In genomic region chr5:154221371-154221896, GRCh38 we compare ENCODE assay signal across 8 cellular contexts. TPM values are rescaled to one million over a fixed set of nuclear protein-coding genes. Genes with fewer than 3 reads are reported as not detected.
DNase-seq lines count a peak whose midpoint lies in the region; ATAC-seq and TF ChIP-seq lines count a peak whose summit lies in the region.

No MANE protein-coding gene starts in this region.

- DNase-seq in KBM-7 (peak; percentile 35), foreskin melanocyte (peak; percentile 35), BE2C (no peak), iPS-NIHi7 (ENCODE audit: extremely low spot score) (no peak), GM20000 (ENCODE audit: low spot score) (no peak)
- DNase-seq in activated T-cell treated with anti-CD3 and anti-CD28 coated beads, Interleukin-2, amount 50 U/mL, for 4 hours, result peak; percentile 39
- peak; percentile 65 for DNase-seq in stimulated activated CD4-positive, alpha-beta T cell treated with anti-CD3 and anti-CD28 coated beads, Interleukin-1b, Interleukin-23, amount 100 ng/mL, for 48 hours

- no peaks in the 10 kb centered on the region for H3K9me3 ChIP-seq in BE2C

- H3K4me3 Mint-ChIP-seq in activated T-cell treated with anti-CD3 and anti-CD28 coated beads, Interleukin-2, amount 50 U/mL, for 4 hours, result peak overlapping the region; percentile 16

- H3K9me3 Mint-ChIP-seq in activated T-cell treated with anti-CD3 and anti-CD28 coated beads, Interleukin-2, amount 50 U/mL, for 4 hours, result no peaks in the 10 kb centered on the region

- H3K27me3 ChIP-seq in BE2C, result no peaks in the 10 kb centered on the region

- no peaks in the 10 kb centered on the region for H3K27me3 Mint-ChIP-seq in activated T-cell treated with anti-CD3 and anti-CD28 coated beads, Interleukin-2, amount 50 U/mL, for 4 hours (ENCODE audit: low read depth)

- H3K4me3 ChIP-seq in BE2C (ENCODE audit: low read depth, low read length), result no peak overlapping the region

- peaks cover 18% of the 10 kb centered on the region for H3K36me3 Mint-ChIP-seq in activated T-cell treated with anti-CD3 and anti-CD28 coated beads, Interleukin-2, amount 50 U/mL, for 4 hours (ENCODE audit: insufficient read depth)

- ATAC-seq in GM19438 (IDR thresholded peaks at IDR 0.05; ENCODE audit: low read depth, unreplicated experiment), result peak; percentile 84
- ATAC-seq in activated T-cell treated with anti-CD3 and anti-CD28 coated beads, Interleukin-2, amount 50 U/mL, for 4 hours, result peak; percentile 88 to 96

- TF ChIP-seq CTCF in BE2C (IDR thresholded peaks at IDR 0.05; ENCODE audit: low read depth, low read length) (no peak), GM20000 (IDR thresholded peaks at IDR 0.05; ENCODE audit: extremely low read depth, missing control alignments) (no peak)

- peaks cover 51% of the 10 kb centered on the region for H3K4me1 Mint-ChIP-seq in activated T-cell treated with anti-CD3 and anti-CD28 coated beads, Interleukin-2, amount 50 U/mL, for 4 hours (ENCODE audit: low read depth)

- H3K4me1 ChIP-seq in BE2C, result no peaks in the 10 kb centered on the region; the same call in 1 of the 2 replicates

- H3K36me3 ChIP-seq in BE2C, result no peaks in the 10 kb centered on the region

- in situ Hi-C loops in KBM-7 (cut with MboI; ENCODE audit: low pct_unique_long_range_greater_than_20kb, low sequenced_read_pairs), result no loop called here

RNA-seq across cellular contexts. Expression of gene GALNT10, which starts 30.9 kb away (rescaled TPM):
- 10 to 100 TPM; 26.8 to 34.8 (median 34.6) TPM for total RNA-seq in activated T-cell treated with anti-CD3 and anti-CD28 coated beads, Interleukin-2, amount 50 U/mL, for 4 hours
- 5.9 TPM for polyA plus RNA-seq in BE2C (2012; ENCODE audit: insufficient read depth, insufficient read length, low read depth)

Comparison
In these comparisons a context has a peak if more than half of its experiments do, and no peak if none do; other contexts are left out.
1. DNase-seq: peak in KBM-7 (single experiment), activated T-cell treated with anti-CD3 and anti-CD28 coated beads, Interleukin-2, amount 50 U/mL, for 4 hours (single experiment), foreskin melanocyte (single experiment) and stimulated activated CD4-positive, alpha-beta T cell treated with anti-CD3 and anti-CD28 coated beads, Interleukin-1b, Interleukin-23, amount 100 ng/mL, for 48 hours (single experiment); none in BE2C (single experiment), iPS-NIHi7 (single experiment) and GM20000 (single experiment).